ENCODE assay signal across 1 cellular context in genomic region chr18:11668441-11669169, GRCh38.
TF ChIP-seq lines count a peak whose summit lies in the region.

No MANE protein-coding gene starts in this region.

TF ChIP-seq in HEK293, 187 proteins besides CTCF, POLR2A, EP300 and RAD21 (continued from another document):
- no peak for TF ChIP-seq ZNF26 (tag by site-specific recombination; IDR thresholded peaks at IDR 0.05)
